ENCODE assay signal across 14 cellular contexts in the genomic region with DNA sequence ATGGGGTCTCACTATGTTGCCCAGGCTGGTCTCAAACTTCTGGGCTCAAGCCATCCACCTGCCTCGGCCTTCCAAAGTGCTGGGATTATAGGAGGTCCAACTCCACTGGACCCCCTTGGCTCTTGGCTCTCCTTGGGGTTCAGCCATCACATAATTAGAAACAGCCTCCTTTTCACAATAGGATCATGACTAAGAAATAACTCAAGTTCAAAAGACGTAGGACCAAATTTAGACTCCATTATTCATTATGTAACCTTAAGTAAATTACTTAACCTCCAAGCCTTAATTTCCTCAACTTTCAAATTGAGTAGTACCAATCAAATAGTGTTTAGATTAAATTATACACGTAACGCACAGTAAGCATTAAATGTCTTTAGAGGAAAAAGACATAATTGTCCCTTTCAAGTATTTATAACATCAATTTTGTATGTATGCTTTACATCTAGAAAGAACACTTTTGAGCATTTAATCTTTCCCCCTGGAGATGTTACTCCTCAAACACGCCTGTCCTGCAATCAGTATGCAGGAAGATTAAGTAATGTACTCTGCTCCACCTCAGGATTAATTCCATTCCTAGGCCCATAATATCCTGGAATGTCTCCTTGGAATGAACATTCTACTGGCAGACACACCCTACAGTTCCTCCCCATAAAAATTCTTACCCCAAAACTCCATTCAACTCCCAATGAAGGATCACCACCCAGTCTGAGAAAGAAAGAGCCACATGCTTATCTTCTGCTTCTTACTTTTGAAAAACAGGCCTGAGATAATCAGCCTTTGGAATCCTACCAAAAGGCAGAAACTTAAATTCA. TPM values are rescaled to one million over a fixed set of nuclear protein-coding genes. Genes with fewer than 3 reads are reported as not detected.
DNase-seq lines count a peak whose midpoint lies in the region; ATAC-seq and TF ChIP-seq lines count a peak whose summit lies in the region.
"Had no signal": no experiment of that assay in that cellular context is flagged by ENCODE, and none has a peak within 500 bp of the region (broad histone marks: within the 10 kb centered on the region; RNA-seq: fewer than 3 reads in every experiment).

No MANE protein-coding gene starts in this region.

- H3K4me1 ChIP-seq in heart left ventricle, result peaks cover 0 to 59% (median 31%) of the 10 kb centered on the region in 12 donors
- H3K4me1 ChIP-seq in ascending aorta, result peaks cover 6 to 27% of the 10 kb centered on the region in 2 donors
- H3K4me1 ChIP-seq in left lung, result peaks cover 0 to 15% of the 10 kb centered on the region in 2 donors
- H3K4me1 ChIP-seq in tibial nerve, result peaks cover 0 to 57% (median 3%) of the 10 kb centered on the region in 4 donors

- peak in 1 of 4 donors; percentile 17 for ATAC-seq in heart left ventricle
- ATAC-seq in Right ventricle myocardium superior (ENCODE audit: poor library complexity), result no peak
- ATAC-seq in left lung, result peak; percentile 17
- no peak for ATAC-seq in HG02884 (IDR thresholded peaks at IDR 0.05; ENCODE audit: unreplicated experiment)
- ATAC-seq: left lobe of liver had no signal

- no peak for TF ChIP-seq CTCF in heart left ventricle (IDR thresholded peaks at IDR 0.05)
- no peak for TF ChIP-seq CTCF in ascending aorta (IDR thresholded peaks at IDR 0.05)
- TF ChIP-seq CTCF in left lung (IDR thresholded peaks at IDR 0.05), result no peak
- TF ChIP-seq CTCF in tibial nerve (IDR thresholded peaks at IDR 0.05), result no peak

- intact Hi-C loops in heart left ventricle (cut with DNase I), result no loop called here
- intact Hi-C loops in Right ventricle myocardium superior (cut with DNase I), result no loop called here
- intact Hi-C loops in ascending aorta (cut with DNase I), result no loop called here
- intact Hi-C loops in left lung (cut with DNase I), result no loop called here

- peak in 1 of 2 donors; percentile 25 for TF ChIP-seq EP300 in tibial nerve (IDR thresholded peaks at IDR 0.05)

- no peaks in the 10 kb centered on the region for H3K36me3 ChIP-seq in heart left ventricle
- no peaks in the 10 kb centered on the region for H3K36me3 ChIP-seq in ascending aorta
- no peaks in the 10 kb centered on the region for H3K36me3 ChIP-seq in left lung
- H3K36me3 ChIP-seq in tibial nerve, result no peaks in the 10 kb centered on the region

- H3K27me3 ChIP-seq in heart left ventricle, result no peaks in the 10 kb centered on the region
- no peaks in the 10 kb centered on the region for H3K27me3 ChIP-seq in ascending aorta
- H3K27me3 ChIP-seq in left lung, result no peaks in the 10 kb centered on the region
- H3K27me3 ChIP-seq in tibial nerve, result no peaks in the 10 kb centered on the region

- H3K4me3 ChIP-seq in heart left ventricle (no peak overlapping the region), ascending aorta (peak overlapping the region in 1 of 2 donors; percentile 5), left lung (no peak overlapping the region), tibial nerve (no peak overlapping the region)

- TF ChIP-seq POLR2A in heart left ventricle (IDR thresholded peaks at IDR 0.05) (no peak), tibial nerve (IDR thresholded peaks at IDR 0.05) (no peak)

- no peaks in the 10 kb centered on the region for H3K9me3 ChIP-seq in heart left ventricle
- no peaks in the 10 kb centered on the region for H3K9me3 ChIP-seq in ascending aorta
- no peaks in the 10 kb centered on the region for H3K9me3 ChIP-seq in left lung
- no peaks in the 10 kb centered on the region for H3K9me3 ChIP-seq in tibial nerve

- DNase-seq in heart left ventricle (no peak), Right ventricle myocardium superior (no peak), ascending aorta (ENCODE audit: low spot score in 2 of 2) (no peak), left lung (no peak), tibial nerve (ENCODE audit: low spot score in 2 of 2) (no peak), DMS79 treated with DMSO at 0.1 percent for 48 hours (lab: John Stamatoyannopoulos, UW) (no peak), GOT3 (lab: John Stamatoyannopoulos, UW) (no peak)
- DNase-seq: activated CD4-positive, CD25-positive, alpha-beta regulatory T cell treated with anti-CD3 and anti-CD28 coated beads, Interleukin-2, amount 50 U/mL, for 72 hours; amygdala; Calu3; NCI-H1048 had no signal

- H3K27ac ChIP-seq in heart left ventricle (peak overlapping the region in 11 of 12 donors; percentile 3 to 74 (median 61)), ascending aorta (peak overlapping the region; percentile 53 to 63), left lung (no peak overlapping the region), tibial nerve (peak overlapping the region in 3 of 4 donors; percentile 35 to 85 (median 74))

- WGBS in heart left ventricle, 4 donors, result 85 to 90% (median 87%) methylated on average over 5 of the region's 5 CpGs
- 73 to 74% methylated on average over 5 of the region's 5 CpGs for WGBS in tibial nerve, 2 donors

RNA-seq across cellular contexts. Expression of a gene that starts 49.1 kb away (rescaled TPM):
- total RNA-seq in heart left ventricle, result 10 to 100 TPM; 11.0 to 36.9 (median 18.8) TPM
- polyA plus RNA-seq in heart left ventricle, result 1 to 10 TPM; 4.0 to 8.5 TPM
- 12.1 TPM for total RNA-seq in Right ventricle myocardium superior
- 13.3 TPM for total RNA-seq in ascending aorta
- 10 to 100 TPM; 65.0 to 74.8 TPM for total RNA-seq in left lung
- 100 to 1,000 TPM; 117 to 190 (median 146) TPM for total RNA-seq in tibial nerve
- total RNA-seq: T-helper 1 cell treated with Interleukin-12 subunit alpha and Interleukin-12 subunit beta and Interleukin-4 antibody, amounts not matched to agents 30 ng/mL and 1 ng/mL, for 36 hours had no signal

Comparison
In these comparisons a context has a peak if more than half of its experiments do, and no peak if none do; other contexts are left out.
1. H3K27ac ChIP-seq: peak in heart left ventricle (11 of 12), ascending aorta (2 of 2) and tibial nerve (3 of 4); none in left lung (0 of 2).